In genomic region chr9:13674926-13675637, GRCh38 we compare ENCODE assay signal across 20 cellular contexts.
"Had no signal": no experiment of that assay in that cellular context is flagged by ENCODE, and none has a peak within 500 bp of the region (broad histone marks: within the 10 kb centered on the region; RNA-seq: fewer than 3 reads in every experiment).

No MANE protein-coding gene starts in this region.

- DNase-seq: activated CD4-positive, alpha-beta T cell treated with anti-CD3 and anti-CD28 coated beads for 36 hours; activated CD4-positive, alpha-beta T cell treated with anti-CD3 and anti-CD28 coated beads, Interleukin-2, amount 50 U/mL, for 4 hours; activated CD4-positive, CD25-positive, alpha-beta regulatory T cell; activated effector memory CD4-positive, alpha-beta T cell treated with Interleukin-2 at 50 U/mL for 16 hours; activated naive CD4-positive, alpha-beta T cell treated with Interleukin-2 at 50 U/mL for 16 hours; anterior cingulate cortex; cortex of kidney; foreskin melanocyte; natural killer cell; sigmoid colon; small intestine; stimulated activated CD4-positive, alpha-beta T cell treated with anti-CD3 and anti-CD28 coated beads, Interleukin-4, amount 100 ng/mL, for 24 hours; uterus had no signal

- H3K4me1 Mint-ChIP-seq: activated CD4-positive, alpha-beta T cell treated with anti-CD3 and anti-CD28 coated beads for 36 hours; natural killer cell; stimulated activated effector memory CD8-positive, alpha-beta T cell treated with anti-CD3 and anti-CD28 coated beads, Interleukin-12 subunit alpha, Interleukin-12 subunit beta, amount 100 ng/mL, for 72 hours had no signal

- H3K27me3 ChIP-seq: cardiac muscle cell, esophagus muscularis mucosa, sigmoid colon, uterus had no signal

- H3K4me3 Mint-ChIP-seq: activated CD4-positive, alpha-beta T cell treated with anti-CD3 and anti-CD28 coated beads for 36 hours; activated naive CD8-positive, alpha-beta T cell; endodermal cell; natural killer cell; stimulated activated effector memory CD8-positive, alpha-beta T cell treated with anti-CD3 and anti-CD28 coated beads, Interleukin-12 subunit alpha, Interleukin-12 subunit beta, amount 100 ng/mL, for 72 hours; stimulated activated naive CD8-positive, alpha-beta T cell treated with anti-CD3 and anti-CD28 coated beads, Interleukin-15, Interleukin-2, amounts not matched to agents 100 ng/mL and 50 ng/mL, for 24 hours; type B pancreatic cell had no signal

- H3K4me1 ChIP-seq: esophagus muscularis mucosa, sigmoid colon, uterus had no signal

- H3K27ac Mint-ChIP-seq: activated CD4-positive, alpha-beta T cell treated with anti-CD3 and anti-CD28 coated beads for 36 hours; activated naive CD8-positive, alpha-beta T cell; endodermal cell; natural killer cell; stimulated activated effector memory CD8-positive, alpha-beta T cell treated with anti-CD3 and anti-CD28 coated beads, Interleukin-12 subunit alpha, Interleukin-12 subunit beta, amount 100 ng/mL, for 72 hours; stimulated activated naive CD8-positive, alpha-beta T cell treated with anti-CD3 and anti-CD28 coated beads, Interleukin-15, Interleukin-2, amounts not matched to agents 100 ng/mL and 50 ng/mL, for 24 hours; type B pancreatic cell had no signal

- H3K36me3 ChIP-seq: cardiac muscle cell, esophagus muscularis mucosa, sigmoid colon, uterus had no signal

- H3K9me3 Mint-ChIP-seq: endodermal cell, type B pancreatic cell had no signal

- H3K27ac ChIP-seq: cardiac muscle cell, esophagus muscularis mucosa, sigmoid colon, uterus had no signal

- H3K27me3 Mint-ChIP-seq: activated CD4-positive, alpha-beta T cell treated with anti-CD3 and anti-CD28 coated beads for 36 hours; activated naive CD8-positive, alpha-beta T cell; stimulated activated naive CD8-positive, alpha-beta T cell treated with anti-CD3 and anti-CD28 coated beads, Interleukin-15, Interleukin-2, amounts not matched to agents 100 ng/mL and 50 ng/mL, for 24 hours; type B pancreatic cell had no signal

- ATAC-seq: activated CD4-positive, alpha-beta T cell treated with anti-CD3 and anti-CD28 coated beads for 36 hours; natural killer cell; stimulated activated effector memory CD8-positive, alpha-beta T cell treated with anti-CD3 and anti-CD28 coated beads, Interleukin-12 subunit alpha, Interleukin-12 subunit beta, amount 100 ng/mL, for 72 hours had no signal

- H3K4me3 ChIP-seq: cardiac muscle cell, esophagus muscularis mucosa, sigmoid colon, uterus had no signal

- H3K36me3 Mint-ChIP-seq: activated naive CD8-positive, alpha-beta T cell; natural killer cell; stimulated activated effector memory CD8-positive, alpha-beta T cell treated with anti-CD3 and anti-CD28 coated beads, Interleukin-12 subunit alpha, Interleukin-12 subunit beta, amount 100 ng/mL, for 72 hours; type B pancreatic cell had no signal
